In the genomic region with DNA sequence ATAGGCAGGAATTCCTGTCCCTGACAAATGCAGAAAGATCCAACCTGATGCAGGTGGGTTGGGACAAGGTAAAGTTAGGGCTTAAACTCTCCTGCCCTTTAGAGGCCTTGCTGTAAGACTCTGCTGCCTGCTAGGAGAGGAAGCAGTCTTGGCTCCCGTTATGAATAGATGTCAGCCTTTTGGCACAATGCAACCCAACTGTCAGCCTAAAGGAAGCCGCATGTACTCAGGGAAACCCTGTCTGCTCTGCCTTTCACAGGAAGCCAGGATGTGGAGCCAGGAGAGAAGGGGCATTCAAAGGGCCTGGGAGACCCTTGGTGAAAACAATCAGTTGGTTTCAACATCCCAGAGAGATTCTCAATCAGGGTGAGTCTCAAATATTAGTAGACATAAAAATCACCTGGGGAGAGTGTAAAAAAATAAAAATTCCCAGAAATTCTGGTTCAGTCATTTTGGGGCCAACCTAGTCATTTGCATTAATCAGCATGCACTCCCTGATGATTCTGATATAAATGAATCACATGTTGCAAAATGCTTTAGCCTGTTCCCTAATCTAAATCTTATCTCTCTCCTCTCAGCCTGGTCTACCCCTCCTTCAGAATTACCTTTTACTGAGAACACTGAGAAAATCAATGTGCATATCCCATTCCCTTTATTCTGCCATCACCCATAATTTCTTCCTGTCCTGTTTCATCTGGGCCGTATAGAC, we compare ENCODE assay signal across 15 cellular contexts.
DNase-seq lines count a peak whose midpoint lies in the region; ATAC-seq, FAIRE-seq and TF ChIP-seq lines count a peak whose summit lies in the region.
"Had no signal": no experiment of that assay in that cellular context is flagged by ENCODE, and none has a peak within 500 bp of the region (broad histone marks: within the 10 kb centered on the region; RNA-seq: fewer than 3 reads in every experiment).

No MANE protein-coding gene starts in this region.

- H3K27me3 Mint-ChIP-seq in MCF 10A (ENCODE audit: insufficient read depth, unreplicated experiment) (no peaks in the 10 kb centered on the region), astrocyte (ENCODE audit: low read depth, unreplicated experiment) (no peaks in the 10 kb centered on the region)
- H3K27me3 Mint-ChIP-seq: activated CD4-positive, alpha-beta T cell treated with anti-CD3 and anti-CD28 coated beads, Interleukin-2, amount 10 ng/mL, durations not matched to agents 24 days and 14 days; activated T-helper 17 cell treated with anti-CD3 and anti-CD28 coated beads, Interleukin-2, amount 50 U/mL, for 72 hours had no signal

- H3K4me3 ChIP-seq in breast epithelium (no peak overlapping the region), astrocyte (ENCODE audit: insufficient read depth, low read depth, low read length) (no peak overlapping the region), heart right ventricle (no peak overlapping the region)
- H3K4me3 ChIP-seq: right lobe of liver, thoracic aorta had no signal

- 14 to 27% methylated on average over 3 of the region's 3 CpGs for WGBS in heart right ventricle, 2 donors

- H3K27ac Mint-ChIP-seq in MCF 10A (ENCODE audit: low read depth, unreplicated experiment) (no peak overlapping the region), astrocyte (ENCODE audit: unreplicated experiment) (no peak overlapping the region)
- H3K27ac Mint-ChIP-seq: activated CD4-positive, alpha-beta T cell treated with anti-CD3 and anti-CD28 coated beads, Interleukin-2, amount 10 ng/mL, durations not matched to agents 24 days and 14 days; activated T-helper 17 cell treated with anti-CD3 and anti-CD28 coated beads, Interleukin-2, amount 50 U/mL, for 72 hours had no signal

- H3K4me2 ChIP-seq in astrocyte (ENCODE audit: low read length): no peak overlapping the region

- no peak overlapping the region for H2AFZ ChIP-seq in astrocyte (ENCODE audit: low read depth, low read length)

- FAIRE-seq in astrocyte (lab: Jason Lieb, UNC): no peak

- no peaks in the 10 kb centered on the region for H3K79me2 ChIP-seq in astrocyte (ENCODE audit: insufficient read depth, low read length)

- H4K20me1 ChIP-seq in astrocyte (ENCODE audit: insufficient read depth, low read length): no peaks in the 10 kb centered on the region

- POLR2A ChIA-PET in MCF 10A (lab: Yijun Ruan, JAX): no interaction called here

- no peaks in the 10 kb centered on the region for H3K4me1 ChIP-seq in breast epithelium
- H3K4me1 ChIP-seq in astrocyte (ENCODE audit: insufficient read depth, low read length): peaks cover 14% of the 10 kb centered on the region
- H3K4me1 ChIP-seq in heart right ventricle: peaks cover 0 to 41% (median 30%) of the 10 kb centered on the region in 9 donors

- H3K27ac ChIP-seq in breast epithelium (no peak overlapping the region), astrocyte (ENCODE audit: low read depth, low read length) (no peak overlapping the region), heart right ventricle (peak overlapping the region in 7 of 10 donors; percentile 13 to 77 (median 38))
- H3K27ac ChIP-seq: thoracic aorta had no signal

- no TSS peak for BruUV-seq in MCF 10A (replicated peaks; lab: Mats Ljungman, UMichigan)

- no peak for TF ChIP-seq POLR2A in breast epithelium (IDR thresholded peaks at IDR 0.05)

- peak in 7 of 8 donors; percentile 49 to 76 (median 65) for ATAC-seq in heart right ventricle
- ATAC-seq in HG02870 (IDR thresholded peaks at IDR 0.05; ENCODE audit: unreplicated experiment): no peak
- ATAC-seq: activated T-helper 17 cell treated with anti-CD3 and anti-CD28 coated beads, Interleukin-2, amount 50 U/mL, for 72 hours; right lobe of liver had no signal

- H3K36me3 ChIP-seq in breast epithelium (no peaks in the 10 kb centered on the region), astrocyte (ENCODE audit: insufficient read depth, low read length) (no peaks in the 10 kb centered on the region), heart right ventricle (no peaks in the 10 kb centered on the region)
- H3K36me3 ChIP-seq: right lobe of liver, thoracic aorta had no signal

- H3K9me3 ChIP-seq in breast epithelium: no peaks in the 10 kb centered on the region
- H3K9me3 ChIP-seq in astrocyte (ENCODE audit: insufficient read depth, low read depth, low read length): no peaks in the 10 kb centered on the region
- no peaks in the 10 kb centered on the region for H3K9me3 ChIP-seq in heart right ventricle
- H3K9me3 ChIP-seq: right lobe of liver, thoracic aorta had no signal

- H3K4me1 Mint-ChIP-seq in MCF 10A (ENCODE audit: insufficient read depth, unreplicated experiment): peaks cover 20% of the 10 kb centered on the region
- H3K4me1 Mint-ChIP-seq in astrocyte (ENCODE audit: low read depth, unreplicated experiment): peaks cover 16% of the 10 kb centered on the region
- H3K4me1 Mint-ChIP-seq: activated T-helper 17 cell treated with anti-CD3 and anti-CD28 coated beads, Interleukin-2, amount 50 U/mL, for 72 hours had no signal

- no peaks in the 10 kb centered on the region for H3K9me3 Mint-ChIP-seq in MCF 10A (ENCODE audit: unreplicated experiment)
- H3K9me3 Mint-ChIP-seq in astrocyte (ENCODE audit: unreplicated experiment): no peaks in the 10 kb centered on the region
- H3K9me3 Mint-ChIP-seq: activated CD4-positive, alpha-beta T cell treated with anti-CD3 and anti-CD28 coated beads, Interleukin-2, amount 10 ng/mL, durations not matched to agents 24 days and 14 days; activated T-helper 17 cell treated with anti-CD3 and anti-CD28 coated beads, Interleukin-2, amount 50 U/mL, for 72 hours had no signal

- CTCF ChIA-PET in MCF 10A (lab: Yijun Ruan, JAX): interaction anchor here (0.5 to 1.6 kb wide), 3 partner anchors 56 to 957 kb away, joined by 3 to 7 read pairs (median 5); no protein-coding TSS in a partner anchor

- no peak overlapping the region for H3K9ac ChIP-seq in astrocyte (ENCODE audit: low read length)

- no peak overlapping the region for H3K4me3 Mint-ChIP-seq in MCF 10A (ENCODE audit: unreplicated experiment)
- H3K4me3 Mint-ChIP-seq in astrocyte (ENCODE audit: unreplicated experiment): no peak overlapping the region
- H3K4me3 Mint-ChIP-seq: activated CD4-positive, alpha-beta T cell treated with anti-CD3 and anti-CD28 coated beads, Interleukin-2, amount 10 ng/mL, durations not matched to agents 24 days and 14 days; activated T-helper 17 cell treated with anti-CD3 and anti-CD28 coated beads, Interleukin-2, amount 50 U/mL, for 72 hours had no signal

- H3K36me3 Mint-ChIP-seq in MCF 10A (ENCODE audit: insufficient read depth, unreplicated experiment): no peaks in the 10 kb centered on the region
- H3K36me3 Mint-ChIP-seq in astrocyte (ENCODE audit: low read depth, unreplicated experiment): no peaks in the 10 kb centered on the region

- no peaks in the 10 kb centered on the region for H3K27me3 ChIP-seq in breast epithelium
- H3K27me3 ChIP-seq in astrocyte (ENCODE audit: insufficient read depth, low read length): no peaks in the 10 kb centered on the region
- H3K27me3 ChIP-seq in heart right ventricle: no peaks in the 10 kb centered on the region
- H3K27me3 ChIP-seq: right lobe of liver had no signal

- intact Hi-C loops in MCF 10A (cut with micrococcal nuclease): no loop called here
- intact Hi-C loops in breast epithelium (cut with DNase I; ENCODE audit: low total_unique reads): no loop called here
- intact Hi-C loops in heart right ventricle (cut with DNase I): no loop called here

- no peak for TF ChIP-seq CTCF in MCF 10A (IDR thresholded peaks at IDR 0.05; ENCODE audit: unreplicated experiment)
- no peak for TF ChIP-seq CTCF in breast epithelium (IDR thresholded peaks at IDR 0.05)
- TF ChIP-seq CTCF in astrocyte (IDR thresholded peaks at IDR 0.05; ENCODE audit: insufficient read depth, low read depth, low read length): no peak
- TF ChIP-seq CTCF in heart right ventricle (IDR thresholded peaks at IDR 0.05): no peak

- DNase-seq in MCF 10A (ENCODE audit: unreplicated experiment): peak; percentile 60
- no peak for DNase-seq in breast epithelium (ENCODE audit: low spot score in 2 of 2)
- DNase-seq in astrocyte (ENCODE audit: low read depth): peak; percentile 55
- DNase-seq in heart right ventricle: no peak
- no peak for DNase-seq in NCI-H526 treated with DMSO at 0.1 percent for 48 hours (lab: John Stamatoyannopoulos, UW)
- no peak for DNase-seq in NCI-H1436 treated with DMSO at 0.1 percent for 48 hours (lab: John Stamatoyannopoulos, UW)
- DNase-seq in foreskin melanocyte: no peak
- DNase-seq: activated CD4-positive, alpha-beta T cell treated with anti-CD3 and anti-CD28 coated beads, Interleukin-2, amount 10 ng/mL, durations not matched to agents 24 days and 14 days; DMS53; islet precursor cell; NCI-H510A treated with DMSO at 0.1 percent for 48 hours; right lobe of liver had no signal

Comparison
In these comparisons a context has a peak if more than half of its experiments do, and no peak if none do; other contexts are left out.
1. DNase-seq: peak in MCF 10A (single experiment) and astrocyte (single experiment); none in breast epithelium (0 of 2), heart right ventricle (0 of 2), NCI-H526 treated with DMSO at 0.1 percent for 48 hours (single experiment), NCI-H1436 treated with DMSO at 0.1 percent for 48 hours (single experiment) and foreskin melanocyte (single experiment).
2. H3K27ac ChIP-seq: peak in heart right ventricle (7 of 10); none in breast epithelium (0 of 2) and astrocyte (single experiment).